In the genomic region with DNA sequence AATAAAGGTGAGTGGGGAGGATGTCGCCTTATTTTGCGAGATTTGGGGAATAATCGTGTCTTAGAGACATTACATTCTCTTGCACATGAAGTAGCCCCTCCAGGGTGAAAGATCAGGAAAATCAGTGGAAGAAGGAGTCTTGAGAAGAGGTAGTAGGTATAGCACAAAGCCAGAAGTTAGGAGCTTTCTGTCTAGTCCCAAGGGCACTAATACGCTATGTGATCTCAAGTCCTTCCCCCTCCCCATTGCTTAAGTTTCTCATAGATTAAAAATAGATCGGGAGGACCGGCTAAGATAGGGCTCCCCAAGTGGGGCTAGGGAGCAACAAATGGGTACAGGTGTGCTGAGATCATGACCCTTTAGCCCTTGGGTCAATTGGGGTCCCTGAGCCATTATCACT, we compare ENCODE assay signal across 7 cellular contexts. TPM values are rescaled to one million over a fixed set of nuclear protein-coding genes. Genes with fewer than 3 reads are reported as not detected.
"Had no signal": no experiment of that assay in that cellular context is flagged by ENCODE, and none has a peak within 500 bp of the region (broad histone marks: within the 10 kb centered on the region; RNA-seq: fewer than 3 reads in every experiment).

No MANE protein-coding gene starts in this region.

- H3K27ac ChIP-seq: GM23248, HL-60 had no signal

- H2AFZ ChIP-seq: GM23248 had no signal

- FAIRE-seq: HepG2 had no signal

- DNase-seq: GM23248, GOT3, H7, HCEC 1CT, KG1 had no signal

- H3K4me3 ChIP-seq: GM23248 had no signal

RNA-seq across cellular contexts. Expression of gene LRRN2, which starts 13.5 kb away (rescaled TPM):
- total RNA-seq: HepG2 had no signal
